9 cellular contexts compared by ENCODE assay signal in the genomic region with DNA sequence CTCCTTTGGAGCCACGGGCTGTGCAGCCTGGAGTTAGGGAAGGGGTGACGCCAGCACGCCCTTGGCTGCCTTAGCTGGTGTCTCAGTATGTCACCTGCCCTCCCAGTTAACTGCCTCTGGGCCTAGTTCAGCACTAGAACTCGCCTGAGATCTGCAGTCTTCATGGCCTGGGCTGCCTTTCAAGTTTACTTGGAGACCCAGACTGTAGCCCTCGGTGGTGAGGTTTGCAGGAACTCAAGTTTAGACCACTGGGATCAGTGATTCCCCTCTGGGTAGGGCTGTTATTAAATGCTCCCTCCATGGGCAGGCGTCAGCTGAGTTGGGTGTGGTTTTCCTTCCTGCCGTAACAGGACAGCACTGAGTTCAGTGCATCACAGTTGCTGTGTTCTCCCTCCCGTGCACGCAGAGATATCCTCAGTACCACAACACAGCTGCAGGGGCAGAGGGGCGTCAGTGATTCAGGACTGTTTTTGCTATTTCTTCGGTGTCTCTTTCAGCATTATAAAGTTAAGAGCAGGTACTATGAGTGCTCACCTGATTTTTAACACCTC.
DNase-seq lines count a peak whose midpoint lies in the region; ATAC-seq and TF ChIP-seq lines count a peak whose summit lies in the region.
"Had no signal": no experiment of that assay in that cellular context is flagged by ENCODE, and none has a peak within 500 bp of the region (broad histone marks: within the 10 kb centered on the region; RNA-seq: fewer than 3 reads in every experiment).

No MANE protein-coding gene starts in this region.

- peak; percentile 93 for ATAC-seq in stimulated activated naive CD8-positive, alpha-beta T cell treated with anti-CD3 and anti-CD28 coated beads, Interleukin-15, amount 100 ng/mL, for 72 hours
- ATAC-seq: sciatic nerve had no signal

- H3K4me3 ChIP-seq in fibroblast of pulmonary artery (replicated peaks; ENCODE audit: low read depth, low read length): no peak overlapping the region

- DNase-seq in activated gamma-delta T cell treated with Interleukin-2 at 50 U/mL for 16 hours (peak; percentile 34), activated gamma-delta T cell (lab: John Stamatoyannopoulos, UW) (no peak), fibroblast of pulmonary artery (ENCODE audit: low read depth) (peak; percentile 23), NCI-H146 (lab: John Stamatoyannopoulos, UW) (no peak), NCI-H1092 treated with DMSO at 0.1 percent for 48 hours (lab: John Stamatoyannopoulos, UW) (no peak)
- peak in 3 of 4 experiments; percentile 4 to 55 (median 48) for DNase-seq in activated CD4-positive, CD25-positive, alpha-beta regulatory T cell (lab: John Stamatoyannopoulos, UW)
- peak; percentile 30 to 53 for DNase-seq in stimulated activated naive CD8-positive, alpha-beta T cell treated with anti-CD3 and anti-CD28 coated beads, Interleukin-15, amount 100 ng/mL, for 72 hours
- DNase-seq in NK-92 treated with Interleukin-12 subunit alpha and Interleukin-12 subunit beta, amount 100 ng/mL, for 24 hours (lab: John Stamatoyannopoulos, UW): no peak

- no peaks in the 10 kb centered on the region for H3K9me3 Mint-ChIP-seq in stimulated activated naive CD8-positive, alpha-beta T cell treated with anti-CD3 and anti-CD28 coated beads, Interleukin-15, amount 100 ng/mL, for 72 hours

- H3K27me3 Mint-ChIP-seq in stimulated activated naive CD8-positive, alpha-beta T cell treated with anti-CD3 and anti-CD28 coated beads, Interleukin-15, amount 100 ng/mL, for 72 hours: no peaks in the 10 kb centered on the region

- no peak overlapping the region for H3K27ac Mint-ChIP-seq in stimulated activated naive CD8-positive, alpha-beta T cell treated with anti-CD3 and anti-CD28 coated beads, Interleukin-15, amount 100 ng/mL, for 72 hours

- peak overlapping the region; percentile 6 to 18 for H3K4me3 Mint-ChIP-seq in stimulated activated naive CD8-positive, alpha-beta T cell treated with anti-CD3 and anti-CD28 coated beads, Interleukin-15, amount 100 ng/mL, for 72 hours

- H3K4me1 Mint-ChIP-seq in stimulated activated naive CD8-positive, alpha-beta T cell treated with anti-CD3 and anti-CD28 coated beads, Interleukin-15, amount 100 ng/mL, for 72 hours: peaks cover 33% of the 10 kb centered on the region

- TF ChIP-seq CTCF in fibroblast of pulmonary artery (IDR thresholded peaks at IDR 0.05; ENCODE audit: low read length, missing control alignments): no peak

Comparison
In these comparisons a context has a peak if more than half of its experiments do, and no peak if none do; other contexts are left out.
1. DNase-seq: peak in activated gamma-delta T cell treated with Interleukin-2 at 50 U/mL for 16 hours (single experiment), activated CD4-positive, CD25-positive, alpha-beta regulatory T cell (3 of 4), fibroblast of pulmonary artery (single experiment) and stimulated activated naive CD8-positive, alpha-beta T cell treated with anti-CD3 and anti-CD28 coated beads, Interleukin-15, amount 100 ng/mL, for 72 hours (2 of 2); none in activated gamma-delta T cell (single experiment), NK-92 treated with Interleukin-12 subunit alpha and Interleukin-12 subunit beta, amount 100 ng/mL, for 24 hours (single experiment), NCI-H146 (single experiment) and NCI-H1092 treated with DMSO at 0.1 percent for 48 hours (single experiment).